In the genomic region with DNA sequence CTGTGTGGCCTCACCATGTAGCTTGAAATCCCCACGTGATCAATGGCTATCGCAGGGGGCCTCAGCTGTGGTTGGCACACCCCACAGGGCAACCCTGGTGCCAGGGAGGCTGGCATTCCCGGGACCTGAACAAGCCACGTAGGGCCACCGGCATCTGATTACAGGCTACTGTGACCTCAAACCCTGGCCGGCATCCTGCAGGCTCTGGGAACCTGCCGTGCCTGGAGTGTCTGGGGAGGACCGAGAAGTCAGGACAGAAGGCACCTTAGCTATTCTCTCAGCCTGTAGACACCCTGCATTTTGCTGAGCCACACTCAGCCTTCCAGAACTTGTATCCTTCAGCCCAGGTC, we compare ENCODE assay signal across 20 cellular contexts.
DNase-seq lines count a peak whose midpoint lies in the region; ATAC-seq and TF ChIP-seq lines count a peak whose summit lies in the region.
"Had no signal": no experiment of that assay in that cellular context is flagged by ENCODE, and none has a peak within 500 bp of the region (broad histone marks: within the 10 kb centered on the region; RNA-seq: fewer than 3 reads in every experiment).

No MANE protein-coding gene starts in this region.

- H3K18ac ChIP-seq in neuronal stem cell (ENCODE audit: low read length) = peak overlapping the region; percentile 61

- H3K9me3 ChIP-seq in left ventricle myocardium inferior (replicated peaks) = no peaks in the 10 kb centered on the region
- no peaks in the 10 kb centered on the region for H3K9me3 ChIP-seq in neuronal stem cell (replicated peaks in 1 of 2; ENCODE audit: control insufficient read depth in 2 of 2, insufficient read depth in 1 of 2, low read depth in 1 of 2, low read length in 2 of 2)
- no peaks in the 10 kb centered on the region for H3K9me3 ChIP-seq in vagina

- H4K8ac ChIP-seq in neuronal stem cell (ENCODE audit: low read depth, low read length) = peak overlapping the region; percentile 43

- no peak overlapping the region for H2BK15ac ChIP-seq in neuronal stem cell (ENCODE audit: low read length)

- H3K23ac ChIP-seq in neuronal stem cell (ENCODE audit: low read depth, low read length, poor library complexity) = peak overlapping the region; percentile 69

- H3K4me3 ChIP-seq in left ventricle myocardium inferior (no peak overlapping the region), neuronal stem cell (ENCODE audit: low read length in 2 of 2) (no peak overlapping the region), vagina (no peak overlapping the region)
- H3K4me3 ChIP-seq: GM12878, K562 had no signal

- H3K27ac ChIP-seq in left ventricle myocardium inferior (replicated peaks) = no peak overlapping the region
- H3K27ac ChIP-seq in neuronal stem cell (replicated peaks; ENCODE audit: low read length) = no peak overlapping the region
- no peak overlapping the region for H3K27ac ChIP-seq in vagina

- no peak overlapping the region for H2BK5ac ChIP-seq in neuronal stem cell (ENCODE audit: low read length)

- H3K14ac ChIP-seq in neuronal stem cell (ENCODE audit: low read length) = no peak overlapping the region

- peak overlapping the region; percentile 54 for H2AK5ac ChIP-seq in neuronal stem cell (ENCODE audit: low read depth, low read length)

- no peak overlapping the region for H2BK12ac ChIP-seq in neuronal stem cell (ENCODE audit: low read length)

- no peak overlapping the region for H2AFZ ChIP-seq in neuronal stem cell (ENCODE audit: low read length)

- H3K4me2 ChIP-seq in neuronal stem cell (ENCODE audit: insufficient read depth, low read length, poor library complexity, severe bottlenecking) = no peak overlapping the region

- no peak for TF ChIP-seq POLR2A in vagina (IDR thresholded peaks at IDR 0.05)

- TF ChIP-seq CTCF in left ventricle myocardium inferior (IDR thresholded peaks at IDR 0.05; ENCODE audit: borderline replicate concordance) (no peak), vagina (IDR thresholded peaks at IDR 0.05) (no peak)

- ATAC-seq in Right ventricle myocardium inferior (no peak), GM21526 (IDR thresholded peaks at IDR 0.05; ENCODE audit: low FRiP score, unreplicated experiment) (no peak), HG03521 (IDR thresholded peaks at IDR 0.05; ENCODE audit: unreplicated experiment) (no peak)

- WGBS in neuronal stem cell (ENCODE audit: extremely low coverage in 2 of 2, insufficient read length in 2 of 2, insufficient replicate concordance in 1 of 2), 2 donors = no CpG with 5 or more reads among the region's 8 CpGs

- intact Hi-C loops in Right ventricle myocardium inferior (cut with DNase I) (no loop called here), left ventricle myocardium inferior (cut with micrococcal nuclease) (no loop called here), vagina (cut with DNase I) (no loop called here)

- H3K36me3 ChIP-seq in left ventricle myocardium inferior (no peaks in the 10 kb centered on the region), neuronal stem cell (replicated peaks in 1 of 2; ENCODE audit: control insufficient read depth in 2 of 2, insufficient read depth in 2 of 2, low read length in 2 of 2) (peaks cover 7 to 79% of the 10 kb centered on the region in 2 donors), vagina (no peaks in the 10 kb centered on the region)

- H3K4me1 ChIP-seq in left ventricle myocardium inferior (no peaks in the 10 kb centered on the region), neuronal stem cell (ENCODE audit: control insufficient read depth in 2 of 2, insufficient read depth in 1 of 2, low read depth in 1 of 2, low read length in 2 of 2) (peaks cover 8 to 15% of the 10 kb centered on the region in 2 donors), vagina (no peaks in the 10 kb centered on the region)

- no peak overlapping the region for H3K4ac ChIP-seq in neuronal stem cell (ENCODE audit: low read length)

- peak; percentile 43 for DNase-seq in Right ventricle myocardium inferior (ENCODE audit: missing footprints)
- no peak for DNase-seq in left ventricle myocardium inferior
- peak; percentile 8 for DNase-seq in SW480 (ENCODE audit: low spot score)
- DNase-seq in neuronal stem cell (ENCODE audit: low spot score) = no peak
- no peak for DNase-seq in vagina (ENCODE audit: extremely low spot score in 2 of 2)
- DNase-seq in hippocampal formation (lab: John Stamatoyannopoulos, UW) = no peak
- DNase-seq: 8988T; CD4-positive, alpha-beta memory T cell; EL; GOT3; HCEC 1CT; NCI-H146; NCI-H446; NCI-H524 treated with DMSO at 0.1 percent for 48 hours; NCI-H774; PC-3 had no signal

- H3K9ac ChIP-seq in neuronal stem cell (ENCODE audit: low read depth, low read length, poor library complexity) = no peak overlapping the region

- H3K27me3 ChIP-seq in left ventricle myocardium inferior (ENCODE audit: low read depth) (peaks cover 2% of the 10 kb centered on the region), neuronal stem cell (ENCODE audit: control insufficient read depth in 3 of 3, insufficient read depth in 3 of 3, low read depth in 1 of 3, low read length in 3 of 3) (no peaks in the 10 kb centered on the region), vagina (no peaks in the 10 kb centered on the region)

- H4K91ac ChIP-seq in neuronal stem cell (ENCODE audit: low read depth, low read length, poor library complexity) = no peak overlapping the region

- H2BK120ac ChIP-seq in neuronal stem cell (ENCODE audit: low read depth, low read length) = no peak overlapping the region

- H3K79me1 ChIP-seq in neuronal stem cell (ENCODE audit: low read depth, low read length) = peaks cover 25% of the 10 kb centered on the region

Comparison
In these comparisons a context has a peak if more than half of its experiments do, and no peak if none do; other contexts are left out.
1. DNase-seq: peak in Right ventricle myocardium inferior (single experiment) and SW480 (single experiment); none in left ventricle myocardium inferior (single experiment), neuronal stem cell (single experiment), vagina (0 of 2) and hippocampal formation (0 of 2).